ENCODE assay signal across 18 cellular contexts in the genomic region with DNA sequence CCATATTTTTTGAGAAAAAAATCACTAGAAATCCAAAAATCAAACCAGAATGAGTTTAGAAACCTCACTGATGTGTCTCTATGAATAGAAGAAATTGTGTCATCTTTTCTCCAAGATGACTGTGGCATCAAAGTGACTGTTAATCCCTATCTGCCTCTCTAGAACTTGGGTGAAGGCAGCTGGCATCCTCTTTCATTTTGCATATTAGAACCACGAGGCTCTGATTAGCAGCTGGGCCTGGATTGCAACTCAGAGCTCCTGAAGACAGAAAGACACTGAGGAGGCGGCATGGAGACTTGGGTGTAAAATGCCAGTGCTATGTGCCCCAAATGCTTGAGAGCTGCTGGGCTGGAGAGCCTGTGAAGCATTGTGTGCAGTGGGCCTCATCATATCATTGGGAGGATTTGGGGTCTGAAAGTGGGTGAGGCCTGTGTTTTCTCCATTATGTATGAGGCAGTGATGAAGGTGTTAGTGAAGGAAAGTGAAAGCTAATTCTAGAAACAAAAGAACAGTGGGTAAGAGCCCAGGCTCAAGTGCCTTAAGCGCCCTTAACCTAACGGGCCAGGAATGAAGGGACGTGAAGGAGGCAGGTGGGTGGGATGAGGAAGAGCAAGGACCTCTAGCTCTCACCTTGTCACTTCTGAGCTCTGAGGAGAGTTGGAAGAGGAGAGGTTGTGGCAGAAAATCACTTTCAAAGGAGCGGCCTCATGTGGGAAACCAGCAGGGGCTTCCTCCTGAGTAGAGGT. TPM values are rescaled to one million over a fixed set of nuclear protein-coding genes. Genes with fewer than 3 reads are reported as not detected.
"Had no signal": no experiment of that assay in that cellular context is flagged by ENCODE, and none has a peak within 500 bp of the region (broad histone marks: within the 10 kb centered on the region; RNA-seq: fewer than 3 reads in every experiment).

No MANE protein-coding gene starts in this region.

- H3K4me1 ChIP-seq: body of pancreas, parathyroid adenoma had no signal

- H3K27ac Mint-ChIP-seq: activated CD4-positive, alpha-beta T cell treated with anti-CD3 and anti-CD28 coated beads, Interleukin-2, amount 10 ng/mL, durations not matched to agents 7 days and 5 days; activated CD8-positive, alpha-beta T cell treated with anti-CD3 and anti-CD28 coated beads, Interleukin-2, amount 10 ng/mL, durations not matched to agents 7 days and 5 days; activated naive CD4-positive, alpha-beta T cell treated with anti-CD3 and anti-CD28 coated beads for 36 hours; natural killer cell treated with Interleukin-12 subunit alpha and Interleukin-12 subunit beta and Interleukin-15 and Interleukin-18, amount 100 ng/mL, for 72 hours; stimulated activated naive B cell treated with anti-CD40 and anti-IgM and Interleukin-4, amounts not matched to agents 10 μg/mL and 1 μg/mL and 100 μg/mL, for 72 hours had no signal

- H3K36me3 ChIP-seq: neutrophil, thoracic aorta had no signal

- H3K36me3 Mint-ChIP-seq: natural killer cell treated with Interleukin-12 subunit alpha and Interleukin-12 subunit beta and Interleukin-15 and Interleukin-18, amount 100 ng/mL, for 72 hours; stimulated activated naive B cell treated with anti-CD40 and anti-IgM and Interleukin-4, amounts not matched to agents 10 μg/mL and 1 μg/mL and 100 μg/mL, for 72 hours had no signal

- H3K27me3 ChIP-seq: body of pancreas had no signal

- H3K4me1 Mint-ChIP-seq: activated CD4-positive, alpha-beta T cell treated with anti-CD3 and anti-CD28 coated beads, Interleukin-2, amount 10 ng/mL, durations not matched to agents 7 days and 5 days; stimulated activated naive B cell treated with anti-CD40 and anti-IgM and Interleukin-4, amounts not matched to agents 10 μg/mL and 1 μg/mL and 100 μg/mL, for 72 hours had no signal

- H3K9me3 ChIP-seq: body of pancreas, neutrophil, thoracic aorta had no signal

- H3K4me3 Mint-ChIP-seq: activated CD4-positive, alpha-beta T cell treated with anti-CD3 and anti-CD28 coated beads, Interleukin-2, amount 10 ng/mL, durations not matched to agents 7 days and 5 days; activated CD8-positive, alpha-beta T cell treated with anti-CD3 and anti-CD28 coated beads, Interleukin-2, amount 10 ng/mL, durations not matched to agents 7 days and 5 days; activated naive CD4-positive, alpha-beta T cell treated with anti-CD3 and anti-CD28 coated beads for 36 hours; activated T-cell treated with anti-CD3 and anti-CD28 coated beads, Interleukin-2, amount 50 U/mL, for 4 hours; natural killer cell treated with Interleukin-12 subunit alpha and Interleukin-12 subunit beta and Interleukin-15 and Interleukin-18, amount 100 ng/mL, for 72 hours; stimulated activated naive B cell treated with anti-CD40 and anti-IgM and Interleukin-4, amounts not matched to agents 10 μg/mL and 1 μg/mL and 100 μg/mL, for 72 hours had no signal

- H3K27ac ChIP-seq: body of pancreas, neutrophil, parathyroid adenoma, thoracic aorta had no signal

- ATAC-seq: activated CD8-positive, alpha-beta T cell treated with anti-CD3 and anti-CD28 coated beads, Interleukin-2, amount 10 ng/mL, durations not matched to agents 7 days and 5 days; activated T-cell treated with anti-CD3 and anti-CD28 coated beads, Interleukin-2, amount 50 U/mL, for 4 hours; left cardiac atrium; natural killer cell treated with Interleukin-12 subunit alpha and Interleukin-12 subunit beta and Interleukin-15 and Interleukin-18, amount 100 ng/mL, for 72 hours; sciatic nerve had no signal

- H3K79me2 ChIP-seq: parathyroid adenoma had no signal

- H3K4me3 ChIP-seq: body of pancreas, lung, thoracic aorta had no signal

- H2AFZ ChIP-seq: parathyroid adenoma had no signal

- H3K9me3 Mint-ChIP-seq: activated CD4-positive, alpha-beta T cell treated with anti-CD3 and anti-CD28 coated beads, Interleukin-2, amount 10 ng/mL, durations not matched to agents 7 days and 5 days; activated naive CD4-positive, alpha-beta T cell treated with anti-CD3 and anti-CD28 coated beads for 36 hours; activated T-cell treated with anti-CD3 and anti-CD28 coated beads, Interleukin-2, amount 50 U/mL, for 4 hours; natural killer cell treated with Interleukin-12 subunit alpha and Interleukin-12 subunit beta and Interleukin-15 and Interleukin-18, amount 100 ng/mL, for 72 hours; stimulated activated naive B cell treated with anti-CD40 and anti-IgM and Interleukin-4, amounts not matched to agents 10 μg/mL and 1 μg/mL and 100 μg/mL, for 72 hours had no signal

- DNase-seq: activated T-cell treated with anti-CD3 and anti-CD28 coated beads, Interleukin-2, amount 50 U/mL, for 4 hours; effector memory CD4-positive, alpha-beta T cell; left cardiac atrium; stimulated activated naive B cell treated with anti-CD40 and anti-IgM and Interleukin-4, amounts not matched to agents 10 μg/mL and 1 μg/mL and 100 μg/mL, for 72 hours had no signal

- H3K9ac ChIP-seq: parathyroid adenoma had no signal

RNA-seq across cellular contexts. Expression of a gene that starts 26.2 kb away (rescaled TPM):
- total RNA-seq: activated CD4-positive, alpha-beta T cell treated with anti-CD3 and anti-CD28 coated beads, Interleukin-2, amount 10 ng/mL, durations not matched to agents 7 days and 5 days; activated CD8-positive, alpha-beta T cell treated with anti-CD3 and anti-CD28 coated beads, Interleukin-2, amount 10 ng/mL, durations not matched to agents 7 days and 5 days; activated naive CD4-positive, alpha-beta T cell treated with anti-CD3 and anti-CD28 coated beads for 36 hours; activated T-cell treated with anti-CD3 and anti-CD28 coated beads, Interleukin-2, amount 50 U/mL, for 4 hours; body of pancreas; cardiac septum; dermis blood vessel endothelial cell; glomerular endothelial cell; left cardiac atrium; natural killer cell treated with Interleukin-12 subunit alpha and Interleukin-12 subunit beta and Interleukin-15 and Interleukin-18, amount 100 ng/mL, for 72 hours; sciatic nerve; thoracic aorta; ureter had no signal

RNA-seq across cellular contexts. Expression of a gene that starts 36.1 kb away (rescaled TPM):
- total RNA-seq: activated CD4-positive, alpha-beta T cell treated with anti-CD3 and anti-CD28 coated beads, Interleukin-2, amount 10 ng/mL, durations not matched to agents 7 days and 5 days; activated CD8-positive, alpha-beta T cell treated with anti-CD3 and anti-CD28 coated beads, Interleukin-2, amount 10 ng/mL, durations not matched to agents 7 days and 5 days; activated naive CD4-positive, alpha-beta T cell treated with anti-CD3 and anti-CD28 coated beads for 36 hours; body of pancreas; cardiac septum; dermis blood vessel endothelial cell; glomerular endothelial cell; left cardiac atrium; natural killer cell treated with Interleukin-12 subunit alpha and Interleukin-12 subunit beta and Interleukin-15 and Interleukin-18, amount 100 ng/mL, for 72 hours; thoracic aorta; ureter had no signal
